ENCODE assay signal across 12 cellular contexts in genomic region chr1:23865543-23865930, GRCh38. TPM values are rescaled to one million over a fixed set of nuclear protein-coding genes. Genes with fewer than 3 reads are reported as not detected.
DNase-seq lines count a peak whose midpoint lies in the region; ATAC-seq and TF ChIP-seq lines count a peak whose summit lies in the region.
"Had no signal": no experiment of that assay in that cellular context is flagged by ENCODE, and none has a peak within 500 bp of the region (broad histone marks: within the 10 kb centered on the region; RNA-seq: fewer than 3 reads in every experiment).

No MANE protein-coding gene starts in this region.

- TF ChIP-seq CTCF in parathyroid adenoma (IDR thresholded peaks at IDR 0.05): no peak

- in situ Hi-C loops in T47D (cut with HindIII; ENCODE audit: low pct_unique_long_range_greater_than_20kb, low sequenced_read_pairs): no loop called here

- H3K79me2 ChIP-seq in parathyroid adenoma: no peaks in the 10 kb centered on the region

- H3K4me3 ChIP-seq in parathyroid adenoma (ENCODE audit: low read depth, low read length): no peak overlapping the region
- H3K4me3 ChIP-seq: tibial artery had no signal

- ATAC-seq in HG02588 (IDR thresholded peaks at IDR 0.05; ENCODE audit: unreplicated experiment) (no peak), GM21529 (IDR thresholded peaks at IDR 0.05; ENCODE audit: unreplicated experiment) (no peak), GM18858 (IDR thresholded peaks at IDR 0.05; ENCODE audit: unreplicated experiment) (no peak)
- ATAC-seq: left lobe of liver had no signal

- no peaks in the 10 kb centered on the region for H3K27me3 ChIP-seq in parathyroid adenoma (ENCODE audit: control insufficient read depth, insufficient read depth, low read length)
- H3K27me3 ChIP-seq: tibial artery had no signal

- H3K36me3 ChIP-seq in parathyroid adenoma (ENCODE audit: control insufficient read depth, insufficient read depth, low read length): no peaks in the 10 kb centered on the region

- no peak overlapping the region for H3K9ac ChIP-seq in parathyroid adenoma

- H3K9me3 ChIP-seq in parathyroid adenoma (ENCODE audit: control insufficient read depth, low read length): no peaks in the 10 kb centered on the region
- H3K9me3 ChIP-seq: tibial artery had no signal

- no peak overlapping the region for H3K27ac ChIP-seq in parathyroid adenoma
- H3K27ac ChIP-seq: tibial artery had no signal

- DNase-seq in ELR (ENCODE audit: low read depth) (peak; percentile 76), M059J (ENCODE audit: low read depth) (peak; percentile 100), T47D (ENCODE audit: low read depth in 1 of 2, low spot score in 1 of 2) (peak; percentile 29 to 86), COR-L47 (lab: John Stamatoyannopoulos, UW) (no peak)
- DNase-seq: activated CD4-positive, CD25-positive, alpha-beta regulatory T cell treated with anti-CD3 and anti-CD28 coated beads, Interleukin-2, amount 50 U/mL, for 72 hours; stimulated activated CD4-positive, alpha-beta T cell treated with anti-CD3 and anti-CD28 coated beads, Interleukin-15, amount 100 ng/mL, for 24 hours had no signal

- peak overlapping the region; percentile 43 for H3K4me2 ChIP-seq in parathyroid adenoma (ENCODE audit: low read length)

- peaks cover 2% of the 10 kb centered on the region for H3K4me1 ChIP-seq in parathyroid adenoma

- H2AFZ ChIP-seq in parathyroid adenoma: no peak overlapping the region

RNA-seq across cellular contexts. Expression of gene FUCA1, which starts 2.6 kb away (rescaled TPM):
- 65.9 and 67.4 TPM in 2 replicates for total RNA-seq in M059J (2014; rRNA removed; shearing (Covaris generic))

RNA-seq across cellular contexts. Expression of gene HMGCL, which starts 40.3 kb away (rescaled TPM):
- total RNA-seq in M059J (2014; rRNA removed; shearing (Covaris generic)): 41.8 and 43.2 TPM in 2 replicates

RNA-seq across cellular contexts. Expression of gene CNR2, which starts 47.6 kb away (rescaled TPM):
- total RNA-seq in M059J (2014; rRNA removed; shearing (Covaris generic)): not detected in 2 replicates
- total RNA-seq: left lobe of liver had no signal
